1 cellular context compared by ENCODE assay signal in genomic region chr1:94697839-94698238, GRCh38.
TF ChIP-seq lines count a peak whose summit lies in the region.

No MANE protein-coding gene starts in this region.

TF ChIP-seq in HepG2, 621 proteins besides CTCF, POLR2A, EP300 and RAD21 (continued from another document and continues in another):
- TF ChIP-seq HNF1A (IDR thresholded peaks at IDR 0.05; ENCODE audit: low read depth): peak; percentile 65; the same call in 1 of the 2 replicates
- TF ChIP-seq HNF1A (CRISPR knock-in tag; IDR thresholded peaks at IDR 0.05; ENCODE audit: borderline replicate concordance): no peak
- TF ChIP-seq POGK (CRISPR knock-in tag; conservative IDR thresholded peaks at IDR 0.05): 0 out of 2 replicates have a peak, but pooled peaks have one; percentile 24
- peak; percentile 60; the same call in 1 of the 2 replicates for TF ChIP-seq SKIL (CRISPR knock-in tag; IDR thresholded peaks at IDR 0.05; ENCODE audit: borderline replicate concordance)
- peak; percentile 79; the same call in 1 of the 2 replicates for TF ChIP-seq AHDC1 (CRISPR knock-in tag; IDR thresholded peaks at IDR 0.05; ENCODE audit: borderline replicate concordance)
- no peak for TF ChIP-seq KDM5A (IDR thresholded peaks at IDR 0.05; ENCODE audit: borderline replicate concordance, low read length)
- TF ChIP-seq ESRRA (CRISPR knock-in tag; IDR thresholded peaks at IDR 0.05; ENCODE audit: low read depth): peak; percentile 46; the same call in 1 of the 2 replicates
- TF ChIP-seq HHEX (CRISPR knock-in tag; IDR thresholded peaks at IDR 0.05): peak; percentile 41; the same call in 1 of the 2 replicates
- TF ChIP-seq MXD1 (CRISPR knock-in tag; IDR thresholded peaks at IDR 0.05): no peak
- TF ChIP-seq ZNF788 (CRISPR knock-in tag; IDR thresholded peaks at IDR 0.05; ENCODE audit: borderline replicate concordance): no peak
- no peak for TF ChIP-seq ZNF547 (CRISPR knock-in tag; IDR thresholded peaks at IDR 0.05)
- peak; percentile 19; the same call in 1 of the 2 replicates for TF ChIP-seq MAX (IDR thresholded peaks at IDR 0.05)
- TF ChIP-seq SP5 (CRISPR knock-in tag; IDR thresholded peaks at IDR 0.05; ENCODE audit: borderline replicate concordance, low read depth): peak; percentile 61
- TF ChIP-seq CEBPG (CRISPR knock-in tag; IDR thresholded peaks at IDR 0.05): peak; percentile 39; the same call in 1 of the 2 replicates
- TF ChIP-seq TCF7 (IDR thresholded peaks at IDR 0.05; ENCODE audit: low read depth): peak; percentile 78
- TF ChIP-seq HMG20A (CRISPR knock-in tag; IDR thresholded peaks at IDR 0.05; ENCODE audit: borderline replicate concordance): peak; percentile 45; the same call in 1 of the 2 replicates
- TF ChIP-seq ZNF503 (CRISPR knock-in tag; IDR thresholded peaks at IDR 0.05): peak; percentile 73; the same call in 1 of the 2 replicates
- peak; percentile 70 for TF ChIP-seq NR2F6 (IDR thresholded peaks at IDR 0.05)
- TF ChIP-seq NR2F6 (CRISPR knock-in tag; IDR thresholded peaks at IDR 0.05): peak; percentile 73
- TF ChIP-seq SIX4 (CRISPR knock-in tag; IDR thresholded peaks at IDR 0.05): 0 out of 2 replicates have a peak, but pooled peaks have one; percentile 23
- 0 out of 2 replicates have a peak, but pooled peaks have one; percentile 13 for TF ChIP-seq ZNF614 (CRISPR knock-in tag; IDR thresholded peaks at IDR 0.05; ENCODE audit: borderline replicate concordance)
- TF ChIP-seq MTF2 (CRISPR knock-in tag; IDR thresholded peaks at IDR 0.05; ENCODE audit: borderline replicate concordance): no peak
- 0 out of 2 replicates have a peak, but pooled peaks have one; percentile 66 for TF ChIP-seq PPARG (CRISPR knock-in tag; conservative IDR thresholded peaks at IDR 0.05)
- no peak for TF ChIP-seq ZNF546 (CRISPR knock-in tag; conservative IDR thresholded peaks at IDR 0.05)
- TF ChIP-seq ZNF678 (CRISPR knock-in tag; IDR thresholded peaks at IDR 0.05): no peak
- peak; percentile 89 for TF ChIP-seq FOXA3 (CRISPR knock-in tag; IDR thresholded peaks at IDR 0.05)
- peak; percentile 94 for TF ChIP-seq PAXIP1 (CRISPR knock-in tag; conservative IDR thresholded peaks at IDR 0.05)
- peak; percentile 69; the same call in 1 of the 2 replicates for TF ChIP-seq ZBTB20 (CRISPR knock-in tag; IDR thresholded peaks at IDR 0.05; ENCODE audit: borderline replicate concordance, low read depth)
- TF ChIP-seq FOXJ3 (CRISPR knock-in tag; IDR thresholded peaks at IDR 0.05; ENCODE audit: borderline replicate concordance): peak; percentile 77; the same call in 1 of the 2 replicates
- peak in 1 of 2 experiments; percentile 21; a peak in 1 of 4 replicates for TF ChIP-seq NR2F1 (CRISPR knock-in tag; IDR thresholded peaks at IDR 0.05)
- TF ChIP-seq RARA (CRISPR knock-in tag; IDR thresholded peaks at IDR 0.05): peak; percentile 89
- no peak for TF ChIP-seq ZNF251 (CRISPR knock-in tag; IDR thresholded peaks at IDR 0.05)
- TF ChIP-seq ZBTB10 (CRISPR knock-in tag; IDR thresholded peaks at IDR 0.05; ENCODE audit: borderline replicate concordance): no peak
